ENCODE assay signal across 15 cellular contexts in the genomic region with DNA sequence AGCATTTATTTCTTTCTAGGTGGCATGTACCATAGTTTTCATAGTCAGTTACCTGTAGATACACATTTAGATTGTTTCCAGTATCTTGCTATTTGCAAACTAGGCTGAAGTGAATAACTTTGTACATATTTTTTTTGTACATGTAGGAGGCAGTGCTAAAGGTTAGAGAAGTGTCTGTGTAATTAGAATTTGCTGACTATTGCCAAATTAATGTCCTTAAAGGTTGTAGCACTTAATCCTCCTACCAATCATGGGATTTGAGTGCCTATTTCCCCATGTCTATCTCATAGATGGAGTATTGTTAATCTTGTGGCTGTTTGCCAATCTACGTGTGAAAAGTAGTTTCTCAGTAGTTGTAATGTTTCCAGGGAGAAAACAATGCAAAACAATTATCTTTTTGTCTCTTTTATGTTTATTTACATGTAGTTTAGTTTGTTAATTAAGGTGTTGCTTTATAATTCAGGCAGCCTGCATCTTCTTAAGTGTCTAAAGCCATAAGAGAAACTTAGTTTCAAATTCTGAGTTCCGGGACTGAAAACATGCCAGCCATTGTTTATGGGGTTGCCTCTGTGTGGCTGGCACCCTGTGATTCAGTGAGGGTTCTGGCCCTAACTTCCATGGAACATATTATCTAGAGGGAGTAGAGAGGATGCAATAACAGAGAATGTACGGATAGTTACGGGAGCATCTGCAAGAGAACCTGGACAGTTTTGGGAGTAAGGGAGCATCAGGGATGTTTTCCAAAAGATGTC.
A peak's percentile ranks its signal among the peaks of the same experiment; 100 is the strongest.
DNase-seq lines count a peak whose midpoint lies in the region; ATAC-seq, FAIRE-seq and TF ChIP-seq lines count a peak whose summit lies in the region.
"Had no signal": no experiment of that assay in that cellular context is flagged by ENCODE, and none has a peak within 500 bp of the region (broad histone marks: within the 10 kb centered on the region; RNA-seq: fewer than 3 reads in every experiment).

No MANE protein-coding gene starts in this region.

- no peaks in the 10 kb centered on the region for H3K27me3 Mint-ChIP-seq in brain
- H3K27me3 Mint-ChIP-seq in activated CD8-positive, alpha-beta memory T cell treated with anti-CD3 and anti-CD28 coated beads, Interleukin-2, amount 10 ng/mL, durations not matched to agents 7 days and 5 days: no peaks in the 10 kb centered on the region
- H3K27me3 Mint-ChIP-seq: activated CD4-positive, alpha-beta T cell treated with anti-CD3 and anti-CD28 coated beads for 36 hours; CD4-positive, CD25-positive, alpha-beta regulatory T cell had no signal

- no peak overlapping the region for H2AFZ ChIP-seq in PC-9

- H3K36me3 Mint-ChIP-seq in brain: no peaks in the 10 kb centered on the region
- H3K36me3 Mint-ChIP-seq in activated CD8-positive, alpha-beta memory T cell treated with anti-CD3 and anti-CD28 coated beads, Interleukin-2, amount 10 ng/mL, durations not matched to agents 7 days and 5 days: peaks cover 13% of the 10 kb centered on the region
- H3K36me3 Mint-ChIP-seq: natural killer cell had no signal

- DNase-seq in GM18507 (ENCODE audit: extremely low spot score, insufficient read length, low read depth): no peak
- no peak for DNase-seq in right atrium auricular region (ENCODE audit: low spot score)
- DNase-seq in DMS114 treated with DMSO at 0.1 percent for 48 hours (lab: John Stamatoyannopoulos, UW; ENCODE audit: unreplicated experiment): no peak
- DNase-seq in activated CD8-positive, alpha-beta memory T cell treated with anti-CD3 and anti-CD28 coated beads, Interleukin-2, amount 10 ng/mL, durations not matched to agents 7 days and 5 days: no peak
- no peak for DNase-seq in PC-9
- DNase-seq: activated CD4-positive, alpha-beta T cell treated with anti-CD3 and anti-CD28 coated beads for 36 hours; activated effector memory CD4-positive, alpha-beta T cell treated with anti-CD3 and anti-CD28 coated beads, Interleukin-2, amount 50 U/mL, for 16 hours; CD4-positive, CD25-positive, alpha-beta regulatory T cell; natural killer cell; NCI-H2227 treated with DMSO at 0.1 percent for 48 hours; SJCRH30 had no signal

- peak overlapping the region in 1 of 3 donors; percentile 24 for H3K9ac ChIP-seq in skeletal muscle tissue (ENCODE audit: low read depth in 1 of 3, low read length in 3 of 3)

- H4K20me1 ChIP-seq in PC-9 (ENCODE audit: insufficient read depth): no peaks in the 10 kb centered on the region

- H3K4me1 ChIP-seq in right atrium auricular region (peaks cover 0 to 96% of the 10 kb centered on the region in 2 donors), skeletal muscle tissue (ENCODE audit: control insufficient read depth in 3 of 3, insufficient read depth in 3 of 3, low read length in 3 of 3) (peaks cover 56 to 67% (median 58%) of the 10 kb centered on the region in 3 donors), PC-9 (replicated peaks; ENCODE audit: insufficient read depth) (no peaks in the 10 kb centered on the region)

- H3K36me3 ChIP-seq in right atrium auricular region (no peaks in the 10 kb centered on the region), skeletal muscle tissue (ENCODE audit: control insufficient read depth in 3 of 3, insufficient read depth in 3 of 3, low read length in 3 of 3) (no peaks in the 10 kb centered on the region), PC-9 (ENCODE audit: low read depth) (no peaks in the 10 kb centered on the region)
- H3K36me3 ChIP-seq: SJCRH30 had no signal

- peak; percentile 31 for FAIRE-seq in GM18507 (lab: Jason Lieb, UNC)
- FAIRE-seq: H54 had no signal

- intact Hi-C loops in PC-9 (cut with micrococcal nuclease; ENCODE audit: unreplicated experiment): no loop called here

- no peaks in the 10 kb centered on the region for H3F3A ChIP-seq in PC-9 (ENCODE audit: insufficient read depth, low read depth)

- no peaks in the 10 kb centered on the region for H3K9me3 Mint-ChIP-seq in brain
- H3K9me3 Mint-ChIP-seq in activated CD8-positive, alpha-beta memory T cell treated with anti-CD3 and anti-CD28 coated beads, Interleukin-2, amount 10 ng/mL, durations not matched to agents 7 days and 5 days (ENCODE audit: low read depth): no peaks in the 10 kb centered on the region
- H3K9me3 Mint-ChIP-seq: CD4-positive, CD25-positive, alpha-beta regulatory T cell; natural killer cell had no signal

- H3K4me2 ChIP-seq in PC-9: no peak overlapping the region

- H3K27me3 ChIP-seq in right atrium auricular region: no peaks in the 10 kb centered on the region
- H3K27me3 ChIP-seq in skeletal muscle tissue (ENCODE audit: control insufficient read depth in 3 of 3, insufficient read depth in 3 of 3, low read length in 3 of 3): no peaks in the 10 kb centered on the region
- no peaks in the 10 kb centered on the region for H3K27me3 ChIP-seq in PC-9 (ENCODE audit: insufficient read depth, low read depth)
- H3K27me3 ChIP-seq: SJCRH30 had no signal

- H3K4me1 Mint-ChIP-seq in brain: peaks cover 73% of the 10 kb centered on the region
- peaks cover 30% of the 10 kb centered on the region for H3K4me1 Mint-ChIP-seq in activated CD8-positive, alpha-beta memory T cell treated with anti-CD3 and anti-CD28 coated beads, Interleukin-2, amount 10 ng/mL, durations not matched to agents 7 days and 5 days

- TF ChIP-seq CTCF in brain (conservative IDR thresholded peaks at IDR 0.05) (no peak), right atrium auricular region (IDR thresholded peaks at IDR 0.05) (no peak), PC-9 (conservative IDR thresholded peaks at IDR 0.05) (no peak)

- H3K79me2 ChIP-seq in PC-9 (ENCODE audit: low read depth): no peaks in the 10 kb centered on the region

- POLR2A ChIA-PET in PC-9 (lab: Charles Lee; ENCODE audit: unreplicated experiment): no interaction called here

- H3K27ac Mint-ChIP-seq in brain: peak overlapping the region in 3 of 5 experiments; percentile 8 to 63 (median 40)
- no peak overlapping the region for H3K27ac Mint-ChIP-seq in activated CD8-positive, alpha-beta memory T cell treated with anti-CD3 and anti-CD28 coated beads, Interleukin-2, amount 10 ng/mL, durations not matched to agents 7 days and 5 days
- H3K27ac Mint-ChIP-seq: activated CD4-positive, alpha-beta T cell treated with anti-CD3 and anti-CD28 coated beads for 36 hours had no signal

- H3K4me3 ChIP-seq in right atrium auricular region (no peak overlapping the region), skeletal muscle tissue (ENCODE audit: low read length in 3 of 3) (peak overlapping the region in 2 of 3 donors; percentile 5 to 59), PC-9 (no peak overlapping the region)
- H3K4me3 ChIP-seq: SJCRH30 had no signal

- CTCF ChIA-PET in activated CD8-positive, alpha-beta memory T cell treated with anti-CD3 and anti-CD28 coated beads, Interleukin-2, amount 10 ng/mL, durations not matched to agents 7 days and 5 days (lab: Charles Lee): interaction anchor here (1.5 kb wide), 1 partner anchor 11 kb away, joined by 4 read pairs; no protein-coding TSS in a partner anchor
- CTCF ChIA-PET in PC-9 (lab: Charles Lee): no interaction called here

- no peak for ATAC-seq in activated CD4-positive, CD25-positive, alpha-beta regulatory T cell treated with anti-CD3 and anti-CD28 coated beads, Interleukin-2, amount 50 U/mL, for 24 hours
- no peak for ATAC-seq in activated CD8-positive, alpha-beta memory T cell treated with anti-CD3 and anti-CD28 coated beads, Interleukin-2, amount 10 ng/mL, durations not matched to agents 7 days and 5 days
- ATAC-seq: activated CD4-positive, alpha-beta T cell treated with anti-CD3 and anti-CD28 coated beads for 36 hours; natural killer cell had no signal

- H3K27ac ChIP-seq in right atrium auricular region: peak overlapping the region; percentile 74 to 90
- H3K27ac ChIP-seq in skeletal muscle tissue (ENCODE audit: low read depth, low read length): peak overlapping the region; percentile 75
- no peak overlapping the region for H3K27ac ChIP-seq in PC-9
- H3K27ac ChIP-seq: SJCRH30 had no signal

- H3K9me2 ChIP-seq in PC-9 (ENCODE audit: insufficient read depth): no peaks in the 10 kb centered on the region

- H3K9me3 ChIP-seq in right atrium auricular region (no peaks in the 10 kb centered on the region), skeletal muscle tissue (ENCODE audit: control insufficient read depth in 3 of 3, low read length in 3 of 3) (no peaks in the 10 kb centered on the region), PC-9 (ENCODE audit: insufficient read depth, low read depth) (no peaks in the 10 kb centered on the region)
- H3K9me3 ChIP-seq: SJCRH30 had no signal

- BruUV-seq in PC-9 (replicated peaks; lab: Mats Ljungman, UMichigan): no TSS peak

- H3K4me3 Mint-ChIP-seq in brain: peak overlapping the region in 1 of 5 experiments; percentile 8
- no peak overlapping the region for H3K4me3 Mint-ChIP-seq in activated CD8-positive, alpha-beta memory T cell treated with anti-CD3 and anti-CD28 coated beads, Interleukin-2, amount 10 ng/mL, durations not matched to agents 7 days and 5 days
- H3K4me3 Mint-ChIP-seq: activated CD4-positive, alpha-beta T cell treated with anti-CD3 and anti-CD28 coated beads for 36 hours; CD4-positive, CD25-positive, alpha-beta regulatory T cell; natural killer cell had no signal

Comparison
In these comparisons a context has a peak if more than half of its experiments do, and no peak if none do; other contexts are left out.
1. H3K4me3 ChIP-seq: peak in skeletal muscle tissue (2 of 3); none in right atrium auricular region (0 of 2) and PC-9 (single experiment).